Comparison of ENCODE assay signal across 1 cellular context in genomic region chr10:50614444-50615137, GRCh38.
TF ChIP-seq lines count a peak whose summit lies in the region.

No MANE protein-coding gene starts in this region.

TF ChIP-seq in HCT116, 20 proteins besides CTCF, POLR2A, EP300 and RAD21 (continued from another document):
- TF ChIP-seq REST (IDR thresholded peaks at IDR 0.05; ENCODE audit: low read depth) (no peak), POLR2AphosphoS5 (IDR thresholded peaks at IDR 0.05; ENCODE audit: low read depth, low read length) (no peak), ATF3 (IDR thresholded peaks at IDR 0.05) (no peak)
TF ChIP-seq in HCT116: peak in this region for 0.
